In the genomic region with DNA sequence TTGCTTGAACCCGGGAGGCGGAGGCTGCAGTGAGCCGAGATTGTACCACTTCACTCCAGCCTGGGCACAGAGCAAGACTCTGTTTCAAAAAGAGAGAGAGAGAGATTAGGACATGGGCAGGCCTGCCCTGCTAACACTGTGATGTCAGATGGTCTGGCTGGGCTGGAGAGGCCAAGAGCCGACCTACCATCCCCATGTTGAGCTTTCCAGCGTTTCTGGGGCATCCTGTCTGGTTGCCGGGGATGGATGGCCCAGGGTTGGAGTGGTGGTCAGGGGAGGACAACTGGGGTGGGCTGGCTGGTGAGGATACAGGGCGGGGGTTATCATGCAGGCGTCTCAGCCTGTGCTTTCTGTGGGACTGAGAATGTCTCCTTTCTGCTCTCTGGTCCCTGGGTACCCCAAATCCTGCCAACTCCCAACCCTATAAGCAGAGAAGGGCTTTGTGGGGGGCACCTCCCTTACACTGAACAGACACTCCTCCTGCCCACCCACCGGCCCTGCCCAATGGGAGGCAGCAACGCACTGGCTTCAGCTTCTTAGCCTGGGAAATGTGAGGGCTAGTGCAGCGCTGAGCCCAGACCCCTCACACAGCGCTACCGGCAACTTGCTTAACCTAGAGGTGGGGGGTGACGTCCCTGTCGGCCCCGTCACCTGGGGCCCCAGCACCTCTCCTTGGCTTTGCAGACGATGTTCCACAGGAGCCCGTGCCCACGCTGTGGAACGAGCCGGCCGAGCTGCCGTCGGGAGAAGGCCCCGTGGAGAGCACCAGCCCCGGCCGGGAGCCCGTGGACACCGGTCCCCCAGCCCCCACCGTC, we compare ENCODE assay signal across 8 cellular contexts. TPM values are rescaled to one million over a fixed set of nuclear protein-coding genes. Genes with fewer than 3 reads are reported as not detected.
DNase-seq lines count a peak whose midpoint lies in the region; ATAC-seq and TF ChIP-seq lines count a peak whose summit lies in the region.

No MANE protein-coding gene starts in this region.

- ATAC-seq in T-helper 17 cell (no peak), right cardiac atrium (no peak), GM21529 (IDR thresholded peaks at IDR 0.05; ENCODE audit: unreplicated experiment) (no peak), HG03520 (IDR thresholded peaks at IDR 0.05; ENCODE audit: unreplicated experiment) (no peak)

- no peaks in the 10 kb centered on the region for H3K36me3 ChIP-seq in sigmoid colon

- H3K27me3 ChIP-seq in right cardiac atrium (ENCODE audit: control insufficient read depth, insufficient read depth) (no peaks in the 10 kb centered on the region), sigmoid colon (peaks cover 17 to 28% (median 24%) of the 10 kb centered on the region in 3 donors)

- WGBS in right cardiac atrium = 24% methylated on average over 30 of the region's 30 CpGs
- 11 to 23% methylated on average over 30 of the region's 30 CpGs for WGBS in sigmoid colon, 2 donors

- H3K27me3 Mint-ChIP-seq in T-helper 17 cell = peaks cover 20% of the 10 kb centered on the region
- H3K27me3 Mint-ChIP-seq in glutamatergic neuron (ENCODE audit: unreplicated experiment) = peaks cover 16% of the 10 kb centered on the region

- TF ChIP-seq POLR2A in sigmoid colon (IDR thresholded peaks at IDR 0.05) = no peak

- intact Hi-C loops in right cardiac atrium (cut with DNase I) (loop anchor here in 1 of 4 donors (10.0 kb wide), 1 partner anchor 379 kb away; a partner anchor contains a TSS), sigmoid colon (cut with DNase I) (no loop called here)

- no peaks in the 10 kb centered on the region for H3K4me1 ChIP-seq in right cardiac atrium (ENCODE audit: control insufficient read depth, insufficient read depth, low read length)
- peaks cover 0 to 20% (median 16%) of the 10 kb centered on the region in 4 donors for H3K4me1 ChIP-seq in sigmoid colon

- H3K36me3 Mint-ChIP-seq in T-helper 17 cell (ENCODE audit: low read depth) = no peaks in the 10 kb centered on the region
- no peaks in the 10 kb centered on the region for H3K36me3 Mint-ChIP-seq in glutamatergic neuron (ENCODE audit: unreplicated experiment)

- TF ChIP-seq EP300 in sigmoid colon (IDR thresholded peaks at IDR 0.05) = no peak

- H3K4me3 Mint-ChIP-seq in T-helper 17 cell (peak overlapping the region; percentile 87), glutamatergic neuron (ENCODE audit: unreplicated experiment) (no peak overlapping the region)

- H3K27ac Mint-ChIP-seq in T-helper 17 cell (no peak overlapping the region), glutamatergic neuron (ENCODE audit: unreplicated experiment) (no peak overlapping the region)

- DNase-seq in DMS 273 (lab: John Stamatoyannopoulos, UW; ENCODE audit: unreplicated experiment) (peak; percentile 47), DMS 273 treated with DMSO at 0.1 percent for 48 hours (lab: John Stamatoyannopoulos, UW) (no peak), T-helper 17 cell (no peak), right cardiac atrium (no peak), sigmoid colon (peak; percentile 56), glutamatergic neuron (no peak)

- peaks cover 2% of the 10 kb centered on the region for H3K9me3 Mint-ChIP-seq in glutamatergic neuron (ENCODE audit: unreplicated experiment)

- peak overlapping the region; percentile 45 for H3K4me3 ChIP-seq in right cardiac atrium (ENCODE audit: low read length)
- peak overlapping the region in 3 of 4 donors; percentile 36 to 49 (median 48) for H3K4me3 ChIP-seq in sigmoid colon

- TF ChIP-seq CTCF in sigmoid colon (IDR thresholded peaks at IDR 0.05) (no peak), glutamatergic neuron (IDR thresholded peaks at IDR 0.05; ENCODE audit: partially characterized antibody, unreplicated experiment) (no peak)

- H3K9me3 ChIP-seq in T-helper 17 cell (ENCODE audit: control insufficient read depth, low read length, poor library complexity, severe bottlenecking) = no peaks in the 10 kb centered on the region
- no peaks in the 10 kb centered on the region for H3K9me3 ChIP-seq in right cardiac atrium (ENCODE audit: control insufficient read depth, low read length)
- H3K9me3 ChIP-seq in sigmoid colon = no peaks in the 10 kb centered on the region

- H3K27ac ChIP-seq in right cardiac atrium (ENCODE audit: low read length) = no peak overlapping the region
- peak overlapping the region in 1 of 4 donors; percentile 22 for H3K27ac ChIP-seq in sigmoid colon

- peaks cover 10% of the 10 kb centered on the region for H3K4me1 Mint-ChIP-seq in T-helper 17 cell
- peaks cover 2% of the 10 kb centered on the region for H3K4me1 Mint-ChIP-seq in glutamatergic neuron (ENCODE audit: low read depth, unreplicated experiment)

RNA-seq across cellular contexts. Expression of a gene that starts 5.4 kb away (rescaled TPM):
- 1 to 10 TPM; 1.0 TPM for total RNA-seq in T-helper 17 cell
- total RNA-seq in right cardiac atrium = 1 to 10 TPM in 3 of 4 donors, under 1 TPM in 1; 0.86 to 1.9 (median 1.3) TPM
- 0.59 TPM for polyA plus RNA-seq in right cardiac atrium
- total RNA-seq in sigmoid colon = 1 to 10 TPM in 2 of 4 donors, under 1 TPM in 2; under 0.01 to 1.9 (median 0.71) TPM
- polyA plus RNA-seq in sigmoid colon = 10 to 100 TPM in 1 of 3 donors, 1 to 10 TPM in 2; 7.2 to 13.2 (median 8.8) TPM
- 2.4 TPM for total RNA-seq in glutamatergic neuron (ENCODE audit: unreplicated experiment)

Comparison
In these comparisons a context has a peak if more than half of its experiments do, and no peak if none do; other contexts are left out.
1. DNase-seq: peak in DMS 273 (single experiment) and sigmoid colon (single experiment); none in DMS 273 treated with DMSO at 0.1 percent for 48 hours (single experiment), T-helper 17 cell (0 of 3), right cardiac atrium (0 of 3) and glutamatergic neuron (single experiment).